Comparison of ENCODE assay signal across 9 cellular contexts in the genomic region with DNA sequence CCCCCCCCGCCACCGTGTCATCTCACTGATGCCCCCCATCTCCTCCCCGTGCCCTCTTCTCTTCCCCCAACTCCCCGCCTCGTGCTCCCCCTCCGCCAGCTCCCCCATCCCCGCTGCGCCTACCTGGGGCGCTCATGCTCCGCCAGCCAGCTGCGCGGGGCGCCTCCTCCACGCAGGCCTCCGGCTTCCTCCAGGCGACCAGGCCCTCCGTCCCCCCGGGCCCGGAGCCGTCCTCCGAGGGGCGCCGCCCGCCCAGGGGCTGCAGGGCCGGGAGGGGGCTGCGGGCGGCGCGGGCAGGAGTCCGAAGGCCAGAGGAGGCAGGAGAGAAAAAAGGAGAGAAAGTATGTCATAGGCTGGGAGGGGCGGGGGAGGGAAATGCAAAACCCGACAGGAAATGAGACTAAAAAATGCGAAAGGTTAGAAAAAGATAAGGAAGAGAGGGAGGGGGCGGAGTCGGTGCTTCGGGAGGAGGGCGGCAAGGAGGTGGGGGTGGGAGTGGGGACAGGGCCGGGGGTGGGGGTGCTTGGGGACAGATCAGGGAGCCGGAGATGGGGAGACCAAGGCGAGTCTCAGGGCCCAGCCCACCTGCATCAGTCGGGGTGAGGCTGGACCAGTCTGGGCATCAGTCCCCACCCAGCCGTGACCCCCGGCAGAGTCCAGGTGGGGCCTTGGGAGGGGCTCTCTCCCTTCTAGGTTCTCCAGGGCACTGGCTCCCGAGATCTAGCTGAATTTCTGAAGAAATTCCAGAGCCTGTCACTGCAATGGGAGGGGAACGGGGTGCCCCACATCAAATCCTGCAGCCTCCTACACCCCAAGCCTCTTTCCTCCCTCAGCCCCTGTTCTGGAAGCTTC. TPM values are rescaled to one million over a fixed set of nuclear protein-coding genes. Genes with fewer than 3 reads are reported as not detected.
A peak's percentile ranks its signal among the peaks of the same experiment; 100 is the strongest.
DNase-seq lines count a peak whose midpoint lies in the region; ATAC-seq, FAIRE-seq and TF ChIP-seq lines count a peak whose summit lies in the region.
"Had no signal": no experiment of that assay in that cellular context is flagged by ENCODE, and none has a peak within 500 bp of the region (broad histone marks: within the 10 kb centered on the region; RNA-seq: fewer than 3 reads in every experiment).

A gene (minus strand): TSS at position 324 of the 852 bp plus-strand sequence. CDS start 85,361 bp downstream, outside the sequence.

- H3K36me3 ChIP-seq in suprapubic skin, result no peaks in the 10 kb centered on the region
- H3K36me3 ChIP-seq: neutrophil had no signal

- H3K27ac ChIP-seq in suprapubic skin, result no peak within 1 kb of the TSS
- H3K27ac ChIP-seq: neutrophil had no signal

- peak within 1 kb of the TSS; percentile 30 for H3K4me3 ChIP-seq in suprapubic skin

- DNase-seq in HTR-8/SVneo (ENCODE audit: insufficient read length, low spot score), result peak; percentile 51
- peak; percentile 43 for DNase-seq in activated T-cell treated with anti-CD3 and anti-CD28 coated beads for 48 hours (ENCODE audit: low read depth)
- DNase-seq in iPS-NIHi7 (ENCODE audit: extremely low spot score), result peak; percentile 68
- DNase-seq in suprapubic skin (ENCODE audit: low spot score in 2 of 2), result peak in 1 of 2 donors; percentile 63
- no peak for DNase-seq in NCI-H2107 (lab: John Stamatoyannopoulos, UW)
- DNase-seq in NCI-H187 treated with DMSO at 0.1 percent for 48 hours (lab: John Stamatoyannopoulos, UW), result no peak
- no peak for DNase-seq in NCI-H1694 (lab: John Stamatoyannopoulos, UW)

- H3K27me3 ChIP-seq in suprapubic skin, result peaks cover 38% of the 10 kb centered on the region

- no peak for TF ChIP-seq EP300 in suprapubic skin (IDR thresholded peaks at IDR 0.05)

- WGBS in suprapubic skin, result 6% methylated on average over 38 of the region's 45 CpGs

- H3K4me1 ChIP-seq in suprapubic skin, result peaks cover 6% of the 10 kb centered on the region

- no peak for TF ChIP-seq POLR2A in suprapubic skin (IDR thresholded peaks at IDR 0.05)

- no peak for FAIRE-seq in HTR-8/SVneo (lab: Jason Lieb, UNC)

- no peaks in the 10 kb centered on the region for H3K9me3 ChIP-seq in suprapubic skin
- H3K9me3 ChIP-seq: neutrophil had no signal

- no peak for TF ChIP-seq CTCF in suprapubic skin (IDR thresholded peaks at IDR 0.05)

- peak; percentile 37 for ATAC-seq in GM18498 (IDR thresholded peaks at IDR 0.05; ENCODE audit: unreplicated experiment)

RNA-seq across cellular contexts. Expression of the gene that starts here (rescaled TPM):
- under 1 TPM in 3 of 4 donors, not detected in 1; 0.24 to 0.38 (median 0.29) TPM for total RNA-seq in suprapubic skin

Comparison
In these comparisons a context has a peak if more than half of its experiments do, and no peak if none do; other contexts are left out.
1. DNase-seq: peak in HTR-8/SVneo (single experiment), activated T-cell treated with anti-CD3 and anti-CD28 coated beads for 48 hours (single experiment) and iPS-NIHi7 (single experiment); none in NCI-H2107 (single experiment), NCI-H187 treated with DMSO at 0.1 percent for 48 hours (single experiment) and NCI-H1694 (single experiment).